11 cellular contexts compared by ENCODE assay signal in the genomic region with DNA sequence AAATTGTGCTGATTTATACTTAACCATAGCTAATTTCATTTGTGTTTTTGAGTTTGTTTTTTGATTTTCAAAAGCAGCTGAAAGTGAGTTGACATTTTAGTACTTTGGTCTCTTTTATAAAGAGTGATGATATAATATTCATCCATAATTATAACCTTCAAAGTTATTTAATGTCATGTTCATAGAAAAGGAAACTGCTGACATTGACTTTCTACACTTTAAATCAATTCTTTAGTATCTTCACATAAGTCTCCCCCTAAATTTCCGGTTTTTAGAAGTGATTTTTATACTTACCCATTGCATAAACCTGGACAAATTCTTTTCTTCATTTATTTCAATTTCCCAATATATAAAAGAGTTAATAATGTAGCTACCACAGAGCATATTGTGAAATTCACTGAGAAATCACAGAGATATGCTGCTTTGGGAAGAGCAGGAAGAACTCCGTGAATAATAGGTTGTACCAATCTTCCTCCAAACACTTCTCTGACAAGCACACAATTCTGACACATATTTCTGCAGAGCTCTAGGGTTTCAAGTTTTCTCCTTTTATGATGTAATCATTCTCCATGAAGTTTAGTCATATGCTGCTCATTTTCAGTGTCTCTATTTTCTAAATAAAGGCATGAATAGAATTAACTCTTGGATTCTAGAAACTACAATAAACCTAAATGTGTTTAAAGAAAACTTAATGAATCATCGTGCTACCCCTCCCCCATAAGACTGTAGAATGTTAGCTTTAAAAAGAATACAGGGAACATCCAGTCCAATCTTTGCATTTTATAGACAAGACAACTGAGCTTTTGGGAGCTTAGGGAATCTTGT. TPM values are rescaled to one million over a fixed set of nuclear protein-coding genes. Genes with fewer than 3 reads are reported as not detected.
DNase-seq lines count a peak whose midpoint lies in the region; ATAC-seq and TF ChIP-seq lines count a peak whose summit lies in the region.
"Had no signal": no experiment of that assay in that cellular context is flagged by ENCODE, and none has a peak within 500 bp of the region (broad histone marks: within the 10 kb centered on the region; RNA-seq: fewer than 3 reads in every experiment).

No MANE protein-coding gene starts in this region.

- no peaks in the 10 kb centered on the region for H3K9me3 ChIP-seq in GM23248 (ENCODE audit: low read depth)
- H3K9me3 ChIP-seq in SK-N-SH = no peaks in the 10 kb centered on the region
- peaks cover 0 to 4% (median 2%) of the 10 kb centered on the region in 4 donors for H3K9me3 ChIP-seq in sigmoid colon
- H3K9me3 ChIP-seq: pancreas had no signal

- in situ Hi-C loops in GM23248 (cut with MboI) = no loop called here

- 0 to 2% methylated on average over 3 of the region's 3 CpGs for WGBS in GM23248 (ENCODE audit: low coverage in 1 of 2, low lambda C conversion rate in 2 of 2, missing lambda C conversion rate in 2 of 2), 2 experiments
- WGBS in SK-N-SH (ENCODE audit: low lambda C conversion rate) = 25% methylated on average over 3 of the region's 3 CpGs
- 46 to 61% methylated on average over 3 of the region's 3 CpGs for WGBS in sigmoid colon, 2 donors

- H3K4me3 Mint-ChIP-seq in effector memory CD8-positive, alpha-beta T cell = no peak overlapping the region
- H3K4me3 Mint-ChIP-seq: T-helper 1 cell treated with Interleukin-12 subunit alpha and Interleukin-12 subunit beta and Interleukin-4 antibody, amounts not matched to agents 30 μg/mL and 1 μg/mL, for 36 hours had no signal

- H3F3A ChIP-seq in GM23248 (ENCODE audit: insufficient read depth) (peaks cover 18% of the 10 kb centered on the region), SK-N-SH (replicated peaks; ENCODE audit: insufficient read depth) (peaks cover 4% of the 10 kb centered on the region)

- H3K4me3 ChIP-seq in GM23248 (peak overlapping the region; percentile 34; the same call in 1 of the 2 replicates), SK-N-SH (ENCODE audit: low read depth in 2 of 2, low read length in 1 of 2) (no peak overlapping the region), fibroblast of the aortic adventitia (ENCODE audit: low read depth, low read length) (peak overlapping the region; percentile 29), sigmoid colon (no peak overlapping the region)
- H3K4me3 ChIP-seq: pancreas had no signal

- TF ChIP-seq CTCF in SK-N-SH (IDR thresholded peaks at IDR 0.05) (no peak), fibroblast of the aortic adventitia (IDR thresholded peaks at IDR 0.05; ENCODE audit: insufficient read depth, low read length) (no peak), sigmoid colon (IDR thresholded peaks at IDR 0.05) (no peak)

- DNase-seq in GM23248 (peak; percentile 94), SK-N-SH (no peak), fibroblast of the aortic adventitia (ENCODE audit: low read depth) (peak; percentile 90), sigmoid colon (no peak), cerebellum (ENCODE audit: low spot score) (no peak)
- DNase-seq in effector memory CD8-positive, alpha-beta T cell = no peak
- DNase-seq: NCI-H2227 treated with DMSO at 0.1 percent for 48 hours, pancreas had no signal

- POLR2A ChIA-PET in SK-N-SH (lab: Yijun Ruan, JAX) = no interaction called here

- no peak for TF ChIP-seq RAD21 in SK-N-SH (IDR thresholded peaks at IDR 0.05; ENCODE audit: low read length)

- peak overlapping the region; percentile 74 for H3K27ac ChIP-seq in GM23248
- H3K27ac ChIP-seq in SK-N-SH (ENCODE audit: low read depth in 2 of 2, low read length in 1 of 2) = peak overlapping the region; percentile 31 to 35; a peak in 3 of 4 replicates
- peak overlapping the region in 3 of 4 donors; percentile 11 to 28 (median 19) for H3K27ac ChIP-seq in sigmoid colon
- H3K27ac ChIP-seq: pancreas had no signal

- intact Hi-C loops in sigmoid colon (cut with DNase I) = no loop called here

- H2AFZ ChIP-seq in GM23248 = peak overlapping the region; percentile 55
- H2AFZ ChIP-seq in SK-N-SH (ENCODE audit: low read depth) = no peak overlapping the region; the same call in 1 of the 2 replicates

- H3K4me1 ChIP-seq in GM23248 (ENCODE audit: insufficient read depth) (peaks cover 24% of the 10 kb centered on the region), SK-N-SH (ENCODE audit: control insufficient read depth in 1 of 2, insufficient read depth in 2 of 2, low read depth in 1 of 2, low read length in 1 of 2) (peaks cover 0 to 9% of the 10 kb centered on the region in 2 experiments; a peak in 2 of 4 replicates), sigmoid colon (peaks cover 0 to 13% (median 0%) of the 10 kb centered on the region in 4 donors)
- H3K4me1 ChIP-seq: pancreas had no signal

- no peak for TF ChIP-seq EP300 in SK-N-SH (IDR thresholded peaks at IDR 0.05; ENCODE audit: borderline replicate concordance in 1 of 2, low read depth in 1 of 2, low read length in 1 of 2)
- no peak for TF ChIP-seq EP300 in sigmoid colon (IDR thresholded peaks at IDR 0.05)

- H3K27me3 Mint-ChIP-seq in effector memory CD8-positive, alpha-beta T cell = peaks cover 6% of the 10 kb centered on the region in 2 donors

- H3K79me2 ChIP-seq in GM23248 (ENCODE audit: insufficient read depth) = no peaks in the 10 kb centered on the region
- H3K79me2 ChIP-seq in SK-N-SH (ENCODE audit: insufficient read depth) = no peaks in the 10 kb centered on the region

- H3K4me1 Mint-ChIP-seq in effector memory CD8-positive, alpha-beta T cell (ENCODE audit: low read depth in 2 of 2) = no peaks in the 10 kb centered on the region

- peak overlapping the region; percentile 40 for H3K9ac ChIP-seq in GM23248
- no peak overlapping the region for H3K9ac ChIP-seq in SK-N-SH

- no peak overlapping the region for H3K27ac Mint-ChIP-seq in effector memory CD8-positive, alpha-beta T cell
- H3K27ac Mint-ChIP-seq: T-helper 1 cell treated with Interleukin-12 subunit alpha and Interleukin-12 subunit beta and Interleukin-4 antibody, amounts not matched to agents 30 μg/mL and 1 μg/mL, for 36 hours had no signal

- CTCF ChIA-PET in SK-N-SH (lab: Yijun Ruan, JAX) = interaction anchor here (0.7 to 1.8 kb wide), 3 partner anchors 21 to 358 kb away, joined by 3 to 4 read pairs (median 4); no protein-coding TSS in a partner anchor

- no peaks in the 10 kb centered on the region for H3K27me3 ChIP-seq in GM23248 (replicated peaks; ENCODE audit: insufficient read depth)
- H3K27me3 ChIP-seq in SK-N-SH (ENCODE audit: insufficient read depth) = no peaks in the 10 kb centered on the region
- H3K27me3 ChIP-seq in sigmoid colon = no peaks in the 10 kb centered on the region
- H3K27me3 ChIP-seq: pancreas had no signal

- H3K36me3 ChIP-seq in GM23248 (ENCODE audit: low read depth) = no peaks in the 10 kb centered on the region
- no peaks in the 10 kb centered on the region for H3K36me3 ChIP-seq in SK-N-SH (replicated peaks in 1 of 2; ENCODE audit: control insufficient read depth in 1 of 2, insufficient read depth in 2 of 2, low read length in 1 of 2)
- H3K36me3 ChIP-seq in sigmoid colon = no peaks in the 10 kb centered on the region
- H3K36me3 ChIP-seq: pancreas had no signal

- H4K20me1 ChIP-seq in GM23248 (ENCODE audit: insufficient read depth) (no peaks in the 10 kb centered on the region), SK-N-SH (ENCODE audit: insufficient read depth) (no peaks in the 10 kb centered on the region)

- H3K9me3 Mint-ChIP-seq in effector memory CD8-positive, alpha-beta T cell = no peaks in the 10 kb centered on the region
- H3K9me3 Mint-ChIP-seq: T-helper 1 cell treated with Interleukin-12 subunit alpha and Interleukin-12 subunit beta and Interleukin-4 antibody, amounts not matched to agents 30 μg/mL and 1 μg/mL, for 36 hours had no signal

- peak overlapping the region; percentile 61 for H3K4me2 ChIP-seq in GM23248 (ENCODE audit: unreplicated experiment)
- peak overlapping the region; percentile 26; the same call in 1 of the 2 replicates for H3K4me2 ChIP-seq in SK-N-SH

- H3K9me2 ChIP-seq in GM23248 (ENCODE audit: insufficient read depth) (no peaks in the 10 kb centered on the region), SK-N-SH (no peaks in the 10 kb centered on the region)

- no peaks in the 10 kb centered on the region for H3K36me3 Mint-ChIP-seq in effector memory CD8-positive, alpha-beta T cell (ENCODE audit: insufficient read depth)

- ATAC-seq in HG03108 (IDR thresholded peaks at IDR 0.05; ENCODE audit: unreplicated experiment) = no peak
- no peak for ATAC-seq in effector memory CD8-positive, alpha-beta T cell (replicated peaks)
- ATAC-seq in HG03521 (IDR thresholded peaks at IDR 0.05; ENCODE audit: unreplicated experiment) = no peak

- no peak for TF ChIP-seq POLR2A in sigmoid colon (IDR thresholded peaks at IDR 0.05)

TF ChIP-seq in SK-N-SH, 30 proteins besides CTCF, POLR2A, EP300 and RAD21:
- TF ChIP-seq, protein P1, sequence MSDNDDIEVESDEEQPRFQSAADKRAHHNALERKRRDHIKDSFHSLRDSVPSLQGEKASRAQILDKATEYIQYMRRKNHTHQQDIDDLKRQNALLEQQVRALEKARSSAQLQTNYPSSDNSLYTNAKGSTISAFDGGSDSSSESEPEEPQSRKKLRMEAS (IDR thresholded peaks at IDR 0.05; ENCODE audit: low read depth) = no peak
- peak; percentile 18; the same call in 1 of the 2 replicates for TF ChIP-seq FOSL2 (IDR thresholded peaks at IDR 0.05; ENCODE audit: borderline replicate concordance, low read depth)
TF ChIP-seq in SK-N-SH: peak in this region for 1.

RNA-seq across cellular contexts. Expression of a gene that starts 25.6 kb away (rescaled TPM):
- 37.9 and 39.1 TPM in 2 replicates for total RNA-seq in GM23248 (2014; rRNA removed; shearing (Covaris generic))
- polyA plus RNA-seq in GM23248 (2016; fragmentation: Nextera tagmentation; extraction: Ambion mirVana) (23.9 and 28.6 TPM in 2 replicates), SK-N-SH (2012; rRNA removed) (6.8 and 8.8 TPM in 2 replicates), sigmoid colon (10 to 100 TPM in 1 of 3 donors, 1 to 10 TPM in 2; 8.4 to 10.7 (median 9.9) TPM)
- 7.9 and 8.2 TPM in 2 replicates for polyA plus RNA-seq in SK-N-SH (2012; cell fraction: cytosol; rRNA removed)
- polyA plus RNA-seq in SK-N-SH (2012; cell fraction: nucleus; rRNA removed) = 8.5 and 14.4 TPM in 2 replicates
- total RNA-seq in fibroblast of the aortic adventitia (ENCODE audit: low replicate concordance) (82.5 and 123 TPM in 2 replicates), sigmoid colon (10 to 100 TPM; 60.8 to 93.6 (median 66.3) TPM), cerebellum (233 TPM)

Comparison
In these comparisons a context has a peak if more than half of its experiments do, and no peak if none do; other contexts are left out.
1. DNase-seq: peak in GM23248 (single experiment) and fibroblast of the aortic adventitia (single experiment); none in SK-N-SH (single experiment), sigmoid colon (single experiment), effector memory CD8-positive, alpha-beta T cell (0 of 3) and cerebellum (single experiment).
2. H3K27ac ChIP-seq: peak in every context shown above with its lines; median percentile 74 in GM23248; 33 in SK-N-SH; 19 in sigmoid colon.
3. H3K4me3 ChIP-seq: peak in GM23248 (single experiment) and fibroblast of the aortic adventitia (single experiment); none in SK-N-SH (0 of 2) and sigmoid colon (0 of 4).